Comparison of ENCODE assay signal across 1 cellular context in the genomic region with DNA sequence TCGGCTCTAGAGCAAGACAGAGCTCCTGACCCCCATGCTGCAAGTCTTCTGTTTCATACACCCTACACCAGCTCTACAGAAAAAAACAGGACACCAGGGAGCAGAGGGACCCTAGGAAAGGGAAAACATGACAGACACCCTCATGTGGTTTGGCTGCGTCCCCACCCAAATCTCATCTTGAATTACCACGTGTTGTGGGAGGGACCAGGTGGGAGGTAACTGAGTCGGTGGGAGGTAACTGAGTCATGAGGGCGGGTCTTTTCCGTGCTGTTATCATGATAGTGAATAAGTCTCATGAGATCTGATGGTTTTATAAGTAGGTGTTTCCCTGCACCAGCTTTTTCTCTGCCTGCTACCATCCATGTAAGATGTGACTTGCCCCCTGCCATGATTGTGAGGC.
TF ChIP-seq lines count a peak whose summit lies in the region.

No MANE protein-coding gene starts in this region.

TF ChIP-seq in SK-N-SH, 30 proteins besides CTCF, POLR2A, EP300 and RAD21:
- TF ChIP-seq SMC3 (IDR thresholded peaks at IDR 0.05; ENCODE audit: low read depth, low read length) (no peak), SIN3A (IDR thresholded peaks at IDR 0.05; ENCODE audit: borderline replicate concordance, low read depth, low read length) (no peak), ZBTB33 (IDR thresholded peaks at IDR 0.05; ENCODE audit: borderline replicate concordance, low read depth) (no peak)
